8 cellular contexts compared by ENCODE assay signal in the genomic region with DNA sequence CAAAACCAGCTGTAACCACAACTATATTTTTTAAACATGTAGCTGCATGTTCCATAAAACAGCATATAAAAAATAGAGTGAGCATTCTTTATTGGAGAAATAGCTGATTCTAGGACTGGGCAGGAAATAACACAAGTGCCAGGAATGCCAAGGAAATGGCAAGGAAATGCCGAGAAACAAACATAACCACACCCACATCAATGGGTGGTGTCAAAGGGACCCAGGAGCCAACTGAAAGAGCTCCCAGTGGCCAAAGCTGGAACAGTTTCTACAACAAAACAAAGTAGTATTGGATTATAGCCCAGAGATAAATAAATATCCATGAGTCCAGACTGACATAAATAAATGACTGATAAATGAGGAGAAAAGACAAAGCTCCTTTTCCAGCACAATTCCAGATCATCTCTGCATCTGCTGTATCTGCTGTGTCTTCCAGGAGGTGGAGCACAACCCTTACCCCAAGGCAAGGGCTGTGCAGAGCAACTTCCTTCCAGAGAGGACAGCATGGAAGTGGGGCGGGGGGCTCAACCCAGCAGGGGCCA. TPM values are rescaled to one million over a fixed set of nuclear protein-coding genes. Genes with fewer than 3 reads are reported as not detected.
DNase-seq lines count a peak whose midpoint lies in the region; ATAC-seq lines count a peak whose summit lies in the region.

No MANE protein-coding gene starts in this region.

- no peak for ATAC-seq in GM18873 (IDR thresholded peaks at IDR 0.05; ENCODE audit: low FRiP score, unreplicated experiment)

- DNase-seq in GM03348 (ENCODE audit: low spot score) (peak; percentile 82), NCI-H69 (lab: John Stamatoyannopoulos, UW) (peak; percentile 47), epidermal melanocyte (ENCODE audit: insufficient read length, low spot score) (peak; percentile 64), pulmonary artery endothelial cell (ENCODE audit: low read depth, low spot score) (peak; percentile 75), cerebellar nuclear complex (lab: John Stamatoyannopoulos, UW) (no peak), D341Med (ENCODE audit: low spot score) (no peak), COLO668 (lab: John Stamatoyannopoulos, UW; ENCODE audit: unreplicated experiment) (no peak)

RNA-seq across cellular contexts. Expression of a gene that starts 28.1 kb away (rescaled TPM):
- 18.8 and 30.6 TPM in 2 replicates for total RNA-seq in pulmonary artery endothelial cell

Comparison
In these comparisons a context has a peak if more than half of its experiments do, and no peak if none do; other contexts are left out.
1. DNase-seq: peak in GM03348 (single experiment), NCI-H69 (single experiment), epidermal melanocyte (single experiment) and pulmonary artery endothelial cell (single experiment); none in cerebellar nuclear complex (0 of 2), D341Med (single experiment) and COLO668 (single experiment).